Comparison of ENCODE assay signal across 24 cellular contexts in genomic region chr7:48106906-48107659, GRCh38.
"Had no signal": no experiment of that assay in that cellular context is flagged by ENCODE, and none has a peak within 500 bp of the region (broad histone marks: within the 10 kb centered on the region; RNA-seq: fewer than 3 reads in every experiment).

No MANE protein-coding gene starts in this region.

- H3K36me3 Mint-ChIP-seq: type B pancreatic cell had no signal

- H3K27ac Mint-ChIP-seq: activated CD4-positive, alpha-beta memory T cell treated with anti-CD3 and anti-CD28 coated beads, Interleukin-2, amount 10 ng/mL, durations not matched to agents 7 days and 5 days; activated CD8-positive, alpha-beta memory T cell treated with anti-CD3 and anti-CD28 coated beads, Interleukin-2, amount 10 ng/mL, durations not matched to agents 7 days and 5 days; activated naive CD4-positive, alpha-beta T cell treated with anti-CD3 and anti-CD28 coated beads, Interleukin-2, amount 10 ng/mL, durations not matched to agents 7 days and 5 days; endodermal cell; stimulated activated naive B cell treated with anti-CD40 and anti-IgM and Interleukin-4, amounts not matched to agents 10 μg/mL and 1 μg/mL and 100 μg/mL, for 72 hours; type B pancreatic cell had no signal

- H3K27ac ChIP-seq: coronary artery, left lung, right lobe of liver, SK-N-MC, skin epidermis, testis, vagina had no signal

- ATAC-seq: activated CD8-positive, alpha-beta memory T cell treated with anti-CD3 and anti-CD28 coated beads, Interleukin-2, amount 10 ng/mL, durations not matched to agents 7 days and 5 days; left lung; right lobe of liver; stimulated activated naive B cell treated with anti-CD40 and anti-IgM and Interleukin-4, amounts not matched to agents 10 μg/mL and 1 μg/mL and 100 μg/mL, for 72 hours had no signal

- H3K4me3 Mint-ChIP-seq: activated CD4-positive, alpha-beta memory T cell treated with anti-CD3 and anti-CD28 coated beads, Interleukin-2, amount 10 ng/mL, durations not matched to agents 7 days and 5 days; activated CD8-positive, alpha-beta memory T cell treated with anti-CD3 and anti-CD28 coated beads, Interleukin-2, amount 10 ng/mL, durations not matched to agents 7 days and 5 days; activated naive CD4-positive, alpha-beta T cell treated with anti-CD3 and anti-CD28 coated beads, Interleukin-2, amount 10 ng/mL, durations not matched to agents 7 days and 5 days; endodermal cell; stimulated activated naive B cell treated with anti-CD40 and anti-IgM and Interleukin-4, amounts not matched to agents 10 μg/mL and 1 μg/mL and 100 μg/mL, for 72 hours; type B pancreatic cell had no signal

- H3K9me3 ChIP-seq: left lung, right lobe of liver, testis, vagina had no signal

- H3K4me1 ChIP-seq: vagina had no signal

- H3K27me3 ChIP-seq: left lung, right lobe of liver, testis, vagina had no signal

- H3K4me3 ChIP-seq: coronary artery, left lung, lung, right lobe of liver, SK-N-MC, skin epidermis, testis, vagina had no signal

- DNase-seq: activated CD4-positive, alpha-beta memory T cell treated with anti-CD3 and anti-CD28 coated beads, Interleukin-2, amount 10 ng/mL, durations not matched to agents 7 days and 5 days; activated CD8-positive, alpha-beta memory T cell treated with anti-CD3 and anti-CD28 coated beads, Interleukin-2, amount 10 ng/mL, durations not matched to agents 7 days and 5 days; activated effector memory CD4-positive, alpha-beta T cell treated with anti-CD3 and anti-CD28 coated beads, Interleukin-2, amount 50 U/mL, for 16 hours; activated naive CD4-positive, alpha-beta T cell treated with anti-CD3 and anti-CD28 coated beads, Interleukin-2, amount 10 ng/mL, durations not matched to agents 7 days and 5 days; activated T-cell treated with anti-CD3 and anti-CD28 coated beads, Interleukin-2, amount 50 U/mL, for 1 hour; cerebellar nuclear complex; endodermal cell; foreskin fibroblast; kidney glomerular epithelial cell; left lung; midbrain; nucleus accumbens; stimulated activated naive B cell treated with anti-CD40 and anti-IgM and Interleukin-4, amounts not matched to agents 10 μg/mL and 1 μg/mL and 100 μg/mL, for 72 hours; SW 1271; testis had no signal

- H3K27me3 Mint-ChIP-seq: activated CD4-positive, alpha-beta memory T cell treated with anti-CD3 and anti-CD28 coated beads, Interleukin-2, amount 10 ng/mL, durations not matched to agents 7 days and 5 days; activated CD8-positive, alpha-beta memory T cell treated with anti-CD3 and anti-CD28 coated beads, Interleukin-2, amount 10 ng/mL, durations not matched to agents 7 days and 5 days; activated naive CD4-positive, alpha-beta T cell treated with anti-CD3 and anti-CD28 coated beads, Interleukin-2, amount 10 ng/mL, durations not matched to agents 7 days and 5 days; type B pancreatic cell had no signal

- FAIRE-seq: bronchial epithelial cell, TTC549 had no signal

- H3K9me3 Mint-ChIP-seq: activated CD4-positive, alpha-beta memory T cell treated with anti-CD3 and anti-CD28 coated beads, Interleukin-2, amount 10 ng/mL, durations not matched to agents 7 days and 5 days; activated naive CD4-positive, alpha-beta T cell treated with anti-CD3 and anti-CD28 coated beads, Interleukin-2, amount 10 ng/mL, durations not matched to agents 7 days and 5 days; stimulated activated naive B cell treated with anti-CD40 and anti-IgM and Interleukin-4, amounts not matched to agents 10 μg/mL and 1 μg/mL and 100 μg/mL, for 72 hours; type B pancreatic cell had no signal
